Comparison of ENCODE assay signal across 9 cellular contexts in the genomic region with DNA sequence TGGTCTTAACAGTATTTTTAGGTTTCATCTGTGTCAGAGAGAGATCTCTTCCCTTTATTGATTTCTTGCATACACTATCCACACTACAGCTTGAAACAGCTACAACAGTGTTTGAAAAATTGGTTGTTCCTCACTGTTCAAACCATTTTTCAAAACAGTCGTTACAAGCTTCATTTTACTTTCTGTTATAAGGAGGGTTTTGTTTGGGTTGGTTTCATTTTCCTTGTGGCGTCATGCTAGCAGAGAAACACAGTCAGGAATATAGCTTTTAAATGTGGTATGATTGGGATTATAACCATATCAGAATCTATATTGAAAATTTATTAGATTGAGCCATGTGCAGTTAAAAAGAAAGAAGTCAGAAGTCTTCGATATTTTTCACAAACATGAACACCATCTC.
DNase-seq lines count a peak whose midpoint lies in the region; ATAC-seq and TF ChIP-seq lines count a peak whose summit lies in the region.
"Had no signal": no experiment of that assay in that cellular context is flagged by ENCODE, and none has a peak within 500 bp of the region (broad histone marks: within the 10 kb centered on the region; RNA-seq: fewer than 3 reads in every experiment).

No MANE protein-coding gene starts in this region.

- DNase-seq in Daoy (ENCODE audit: low read depth) (peak; percentile 12), dermis blood vessel endothelial cell (peak; percentile 13), progenitor cell of endocrine pancreas (ENCODE audit: low spot score, unreplicated experiment) (no peak), Kasumi-1 (lab: John Stamatoyannopoulos, UW) (no peak), globus pallidus (ENCODE audit: low spot score) (no peak), DMS 273 treated with DMSO at 0.1 percent for 48 hours (lab: John Stamatoyannopoulos, UW) (no peak)
- DNase-seq in activated CD4-positive, CD25-positive, alpha-beta regulatory T cell (lab: John Stamatoyannopoulos, UW), result no peak

- H3K36me3 Mint-ChIP-seq in progenitor cell of endocrine pancreas (ENCODE audit: insufficient read depth), result no peaks in the 10 kb centered on the region

- TF ChIP-seq CTCF in progenitor cell of endocrine pancreas (IDR thresholded peaks at IDR 0.05; ENCODE audit: unreplicated experiment), result no peak

- peak overlapping the region; percentile 89 for H3K27ac Mint-ChIP-seq in progenitor cell of endocrine pancreas
- H3K27ac Mint-ChIP-seq: dendritic cell treated with granulocyte-macrophage colony-stimulating factor and Interleukin-4, amounts not matched to agents 40 ng/mL and 50 ng/mL, for 4 days had no signal

- peak; percentile 53 for ATAC-seq in HG02884 (IDR thresholded peaks at IDR 0.05; ENCODE audit: unreplicated experiment)

- no peak overlapping the region for H3K4me3 Mint-ChIP-seq in progenitor cell of endocrine pancreas (ENCODE audit: low read depth)
- H3K4me3 Mint-ChIP-seq: dendritic cell treated with granulocyte-macrophage colony-stimulating factor and Interleukin-4, amounts not matched to agents 40 ng/mL and 50 ng/mL, for 4 days had no signal

- H3K27me3 Mint-ChIP-seq in progenitor cell of endocrine pancreas, result no peaks in the 10 kb centered on the region
- H3K27me3 Mint-ChIP-seq: dendritic cell treated with granulocyte-macrophage colony-stimulating factor and Interleukin-4, amounts not matched to agents 40 ng/mL and 50 ng/mL, for 4 days had no signal

- no peaks in the 10 kb centered on the region for H3K9me3 Mint-ChIP-seq in progenitor cell of endocrine pancreas (ENCODE audit: low read depth)
- H3K9me3 Mint-ChIP-seq: dendritic cell treated with granulocyte-macrophage colony-stimulating factor and Interleukin-4, amounts not matched to agents 40 ng/mL and 50 ng/mL, for 4 days had no signal

- peaks cover 14% of the 10 kb centered on the region for H3K4me1 Mint-ChIP-seq in progenitor cell of endocrine pancreas (ENCODE audit: low read depth)

Comparison
In these comparisons a context has a peak if more than half of its experiments do, and no peak if none do; other contexts are left out.
1. DNase-seq: peak in Daoy (single experiment) and dermis blood vessel endothelial cell (single experiment); none in progenitor cell of endocrine pancreas (single experiment), activated CD4-positive, CD25-positive, alpha-beta regulatory T cell (0 of 4), Kasumi-1 (0 of 2), globus pallidus (single experiment) and DMS 273 treated with DMSO at 0.1 percent for 48 hours (single experiment).